ENCODE assay signal across 8 cellular contexts in genomic region chr10:80443531-80443974, GRCh38. TPM values are rescaled to one million over a fixed set of nuclear protein-coding genes. Genes with fewer than 3 reads are reported as not detected.
DNase-seq lines count a peak whose midpoint lies in the region; ATAC-seq and TF ChIP-seq lines count a peak whose summit lies in the region.

No MANE protein-coding gene starts in this region.

- no peaks in the 10 kb centered on the region for H3K36me3 Mint-ChIP-seq in endodermal cell (ENCODE audit: low read depth)

- no peaks in the 10 kb centered on the region for H3K9me3 ChIP-seq in endodermal cell (ENCODE audit: control insufficient read depth, low read length)
- H3K9me3 ChIP-seq in prostate gland = no peaks in the 10 kb centered on the region
- H3K9me3 ChIP-seq in esophagus squamous epithelium = no peaks in the 10 kb centered on the region

- no peaks in the 10 kb centered on the region for H3K4me1 ChIP-seq in endodermal cell (ENCODE audit: control insufficient read depth, insufficient read depth, low read length)
- H3K4me1 ChIP-seq in prostate gland (replicated peaks) = peaks cover 3% of the 10 kb centered on the region
- H3K4me1 ChIP-seq in esophagus squamous epithelium = peaks cover 0 to 30% (median 11%) of the 10 kb centered on the region in 3 donors

- H3K27ac ChIP-seq in endodermal cell (ENCODE audit: low read depth, low read length) (no peak overlapping the region), prostate gland (peak overlapping the region in 1 of 2 donors; percentile 13), esophagus squamous epithelium (peak overlapping the region in 1 of 4 donors; percentile 9)

- H3K4me3 Mint-ChIP-seq in endodermal cell = no peak overlapping the region

- H3K27ac Mint-ChIP-seq in endodermal cell = no peak overlapping the region

- H3K27me3 ChIP-seq in endodermal cell (ENCODE audit: control insufficient read depth, insufficient read depth, low read length, poor library complexity, severe bottlenecking) = no peaks in the 10 kb centered on the region
- no peaks in the 10 kb centered on the region for H3K27me3 ChIP-seq in prostate gland (replicated peaks; ENCODE audit: insufficient read depth)
- H3K27me3 ChIP-seq in esophagus squamous epithelium = no peaks in the 10 kb centered on the region

- peaks cover 16% of the 10 kb centered on the region for H3K4me1 Mint-ChIP-seq in endodermal cell

- ATAC-seq in HG03066 (IDR thresholded peaks at IDR 0.05; ENCODE audit: low read depth, unreplicated experiment) = peak; percentile 56

- peaks cover 11% of the 10 kb centered on the region for H3K27me3 Mint-ChIP-seq in endodermal cell (ENCODE audit: insufficient read depth)

- intact Hi-C loops in prostate gland (cut with DNase I) = loop anchor here (5.0 kb wide), 1 partner anchor 61 kb away; no protein-coding TSS in a partner anchor
- intact Hi-C loops in esophagus squamous epithelium (cut with DNase I) = no loop called here

- H3K9me3 Mint-ChIP-seq in endodermal cell = no peaks in the 10 kb centered on the region

- TF ChIP-seq CTCF in GM12865 (IDR thresholded peaks at IDR 0.05; ENCODE audit: insufficient read depth, low read depth, low read length, missing control alignments) = peak; percentile 46
- peak; percentile 78 for TF ChIP-seq CTCF in endodermal cell (conservative IDR thresholded peaks at IDR 0.05)
- peak in 3 of 4 experiments; percentile 49 to 59 (median 58) for TF ChIP-seq CTCF in prostate gland (IDR thresholded peaks at IDR 0.05)
- peak in 3 of 6 experiments; percentile 9 to 51 (median 44) for TF ChIP-seq CTCF in esophagus squamous epithelium (IDR thresholded peaks at IDR 0.05)

- 86 to 89% methylated on average over 5 to 6 of the region's 6 CpGs for WGBS in endodermal cell (ENCODE audit: insufficient coverage in 1 of 2, insufficient read length in 1 of 2), 2 experiments
- WGBS in prostate gland = 52% methylated on average over 6 of the region's 6 CpGs
- WGBS in esophagus squamous epithelium, 2 donors = 61 to 63% methylated on average over 2 to 3 of the region's 6 CpGs

- H3K9ac ChIP-seq in endodermal cell (ENCODE audit: extremely low read depth, low read length, poor library complexity, severe bottlenecking) = no peak overlapping the region

- H3K4me3 ChIP-seq in GM12865 (ENCODE audit: low read depth, low read length) = no peak overlapping the region
- H3K4me3 ChIP-seq in endodermal cell (ENCODE audit: low read length) = no peak overlapping the region
- no peak overlapping the region for H3K4me3 ChIP-seq in prostate gland
- no peak overlapping the region for H3K4me3 ChIP-seq in esophagus squamous epithelium

- no peak for TF ChIP-seq POLR2A in prostate gland (IDR thresholded peaks at IDR 0.05)
- TF ChIP-seq POLR2A in esophagus squamous epithelium (IDR thresholded peaks at IDR 0.05) = no peak

- H3K36me3 ChIP-seq in endodermal cell (ENCODE audit: control insufficient read depth, insufficient read depth, low read length) (no peaks in the 10 kb centered on the region), prostate gland (no peaks in the 10 kb centered on the region), esophagus squamous epithelium (no peaks in the 10 kb centered on the region)

- DNase-seq in GM12865 (ENCODE audit: low read depth) = peak; percentile 63
- peak; percentile 48 for DNase-seq in RKO (ENCODE audit: low spot score)
- DNase-seq in endodermal cell = peak; percentile 80
- peak; percentile 40 for DNase-seq in prostate gland (ENCODE audit: low spot score)
- DNase-seq in LoVo (ENCODE audit: low spot score) = no peak
- no peak for DNase-seq in ureter (ENCODE audit: low spot score)
- no peak for DNase-seq in esophagus squamous epithelium (lab: John Stamatoyannopoulos, UW)

RNA-seq across cellular contexts. Expression of gene TSPAN14, which starts 10.6 kb away (rescaled TPM):
- total RNA-seq in endodermal cell = 100 to 1,000 TPM; 121 to 123 TPM
- 142 TPM for polyA plus RNA-seq in endodermal cell (2013, experiment 1 of 2)
- polyA plus RNA-seq in endodermal cell (2013, experiment 2 of 2) = 127 TPM
- total RNA-seq in prostate gland = 100 to 1,000 TPM in 1 of 2 donors, 10 to 100 TPM in 1; 69.8 to 103 TPM
- total RNA-seq in ureter = 177 TPM
- 100 to 1,000 TPM in 2 of 4 donors, 10 to 100 TPM in 2; 66.4 to 118 (median 89.8) TPM for total RNA-seq in esophagus squamous epithelium

RNA-seq across cellular contexts. Expression of gene PRXL2A, which starts 35.2 kb away (rescaled TPM):
- total RNA-seq in endodermal cell (100 to 1,000 TPM; 101 to 127 TPM), prostate gland (100 to 1,000 TPM in 1 of 2 donors, 10 to 100 TPM in 1; 86.0 to 101 TPM), ureter (118 TPM), esophagus squamous epithelium (100 to 1,000 TPM in 2 of 4 donors, 10 to 100 TPM in 2; 68.0 to 185 (median 103) TPM)
- 101 TPM for polyA plus RNA-seq in endodermal cell (2013, experiment 1 of 2)
- 97.4 TPM for polyA plus RNA-seq in endodermal cell (2013, experiment 2 of 2)

Comparison
In these comparisons a context has a peak if more than half of its experiments do, and no peak if none do; other contexts are left out.
1. DNase-seq: peak in GM12865 (single experiment), RKO (single experiment), endodermal cell (single experiment) and prostate gland (single experiment); none in LoVo (single experiment), ureter (single experiment) and esophagus squamous epithelium (single experiment).